Comparison of ENCODE assay signal across 1 cellular context in the genomic region with DNA sequence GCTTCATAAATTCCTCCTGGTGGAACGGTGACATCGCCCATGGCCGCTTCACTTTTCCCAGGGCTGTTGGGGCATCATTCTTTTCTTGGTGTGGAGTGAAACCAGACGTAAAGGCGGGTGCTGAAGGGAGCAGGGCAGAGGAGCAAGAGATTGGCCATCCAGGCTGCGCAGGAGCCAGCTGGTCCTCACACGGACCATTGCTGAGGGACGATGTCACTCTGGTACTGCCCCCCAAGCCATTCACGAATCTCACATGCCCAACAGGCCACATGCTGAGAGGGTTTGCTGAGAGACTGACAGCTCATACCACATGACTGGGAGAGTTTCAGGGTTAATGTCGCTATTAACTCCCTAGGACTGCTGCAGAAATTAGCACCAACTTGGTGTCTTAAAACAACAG.
TF ChIP-seq lines count a peak whose summit lies in the region.

No MANE protein-coding gene starts in this region.

TF ChIP-seq in Ishikawa, 13 proteins besides CTCF, POLR2A, EP300 and RAD21 (continued from another document):
- TF ChIP-seq, protein P1, sequence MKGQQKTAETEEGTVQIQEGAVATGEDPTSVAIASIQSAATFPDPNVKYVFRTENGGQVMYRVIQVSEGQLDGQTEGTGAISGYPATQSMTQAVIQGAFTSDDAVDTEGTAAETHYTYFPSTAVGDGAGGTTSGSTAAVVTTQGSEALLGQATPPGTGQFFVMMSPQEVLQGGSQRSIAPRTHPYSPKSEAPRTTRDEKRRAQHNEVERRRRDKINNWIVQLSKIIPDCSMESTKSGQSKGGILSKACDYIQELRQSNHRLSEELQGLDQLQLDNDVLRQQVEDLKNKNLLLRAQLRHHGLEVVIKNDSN (IDR thresholded peaks at IDR 0.05), result peak; percentile 64
- TF ChIP-seq TEAD4 (IDR thresholded peaks at IDR 0.05) (0 out of 2 replicates have a peak, but pooled peaks have one; percentile 15), ZBTB7A (IDR thresholded peaks at IDR 0.05; ENCODE audit: low read depth) (no peak), FOXM1 (IDR thresholded peaks at IDR 0.05; ENCODE audit: borderline replicate concordance, low read depth) (no peak)
TF ChIP-seq in Ishikawa: peak in this region for 4.
